In the genomic region with DNA sequence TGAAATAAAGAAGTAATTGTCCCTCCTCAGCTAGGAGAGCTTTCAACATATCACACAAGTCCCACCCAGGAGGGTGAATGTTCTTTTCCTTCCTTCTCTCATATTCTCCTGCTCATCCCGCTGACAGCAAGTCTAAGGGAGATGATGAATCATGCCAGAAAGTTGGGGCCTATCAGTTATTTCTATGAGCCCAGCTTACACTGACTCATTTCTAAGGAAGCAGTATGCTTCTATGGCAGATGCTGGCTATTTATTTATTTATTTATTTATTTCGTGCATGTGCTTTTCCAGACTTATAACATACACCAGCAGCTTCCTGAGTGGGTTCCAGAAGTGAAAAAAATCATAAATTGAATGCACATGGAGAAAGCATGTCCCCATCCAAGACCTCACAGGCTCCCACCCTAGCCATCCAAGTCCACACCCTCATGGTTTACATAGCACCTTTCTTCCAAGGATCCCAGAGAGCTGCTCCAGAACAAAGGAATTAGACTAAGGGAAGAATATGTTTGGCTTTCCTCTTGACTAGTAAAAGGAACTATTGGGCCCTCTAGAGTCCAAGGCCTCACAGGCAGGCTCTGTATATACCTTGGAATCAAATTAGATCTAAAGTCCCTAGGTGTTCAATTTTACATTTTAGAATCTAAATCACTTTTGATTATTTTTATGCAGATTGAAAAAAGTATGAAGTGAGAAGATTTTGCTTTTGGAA, we compare ENCODE assay signal across 9 cellular contexts.
A peak's percentile ranks its signal among the peaks of the same experiment; 100 is the strongest.
DNase-seq lines count a peak whose midpoint lies in the region; ATAC-seq and TF ChIP-seq lines count a peak whose summit lies in the region.
"Had no signal": no experiment of that assay in that cellular context is flagged by ENCODE, and none has a peak within 500 bp of the region (broad histone marks: within the 10 kb centered on the region; RNA-seq: fewer than 3 reads in every experiment).

No MANE protein-coding gene starts in this region.

- ATAC-seq in activated CD8-positive, alpha-beta T cell treated with anti-CD3 and anti-CD28 coated beads for 36 hours: no peak
- no peak for ATAC-seq in activated CD4-positive, CD25-positive, alpha-beta regulatory T cell treated with anti-CD3 and anti-CD28 coated beads, Interleukin-2, amount 50 U/mL, for 24 hours

- H3K36me3 Mint-ChIP-seq in activated CD8-positive, alpha-beta T cell treated with anti-CD3 and anti-CD28 coated beads for 36 hours (ENCODE audit: low read depth): no peaks in the 10 kb centered on the region

- H3K27me3 Mint-ChIP-seq in activated CD8-positive, alpha-beta T cell treated with anti-CD3 and anti-CD28 coated beads for 36 hours: no peaks in the 10 kb centered on the region

- POLR2A ChIA-PET in activated CD8-positive, alpha-beta T cell treated with anti-CD3 and anti-CD28 coated beads for 36 hours (lab: Charles Lee): no interaction called here

- DNase-seq in EH (ENCODE audit: low read depth): peak; percentile 96
- peak; percentile 97 for DNase-seq in LHCN-M2 (ENCODE audit: low read depth)
- DNase-seq in choroid plexus epithelial cell (ENCODE audit: low read depth): peak; percentile 95
- DNase-seq in non-pigmented ciliary epithelial cell (ENCODE audit: low read depth): peak; percentile 87
- no peak for DNase-seq in activated CD8-positive, alpha-beta T cell treated with anti-CD3 and anti-CD28 coated beads for 36 hours
- DNase-seq in activated CD4-positive, alpha-beta T cell treated with anti-CD3 and anti-CD28 coated beads, Interleukin-2, amount 50 U/mL, for 4 hours: no peak
- DNase-seq in occipital lobe (lab: John Stamatoyannopoulos, UW): no peak
- DNase-seq: stimulated activated CD4-positive, alpha-beta T cell treated with anti-CD3 and anti-CD28 coated beads, Interleukin-4, amount 100 ng/mL, for 4 hours had no signal

- H3K4me1 Mint-ChIP-seq in activated CD8-positive, alpha-beta T cell treated with anti-CD3 and anti-CD28 coated beads for 36 hours (ENCODE audit: low read depth): no peaks in the 10 kb centered on the region

- CTCF ChIA-PET in activated CD8-positive, alpha-beta T cell treated with anti-CD3 and anti-CD28 coated beads for 36 hours (lab: Charles Lee): interaction anchor here (1.2 kb wide), 1 partner anchor 15 kb away, joined by 3 read pairs; no protein-coding TSS in a partner anchor

- no peaks in the 10 kb centered on the region for H3K9me3 Mint-ChIP-seq in activated CD8-positive, alpha-beta T cell treated with anti-CD3 and anti-CD28 coated beads for 36 hours

- no peak overlapping the region for H3K4me3 ChIP-seq in choroid plexus epithelial cell (ENCODE audit: low read depth, low read length)

- no peak overlapping the region for H3K4me3 Mint-ChIP-seq in activated CD8-positive, alpha-beta T cell treated with anti-CD3 and anti-CD28 coated beads for 36 hours

- intact Hi-C loops in activated CD8-positive, alpha-beta T cell treated with anti-CD3 and anti-CD28 coated beads for 36 hours (cut with micrococcal nuclease): no loop called here

- TF ChIP-seq CTCF in choroid plexus epithelial cell (conservative IDR thresholded peaks at IDR 0.05; ENCODE audit: low read depth, low read length): peak; percentile 47
- TF ChIP-seq CTCF in activated CD8-positive, alpha-beta T cell treated with anti-CD3 and anti-CD28 coated beads for 36 hours (IDR thresholded peaks at IDR 0.05): no peak

- H3K27ac Mint-ChIP-seq in activated CD8-positive, alpha-beta T cell treated with anti-CD3 and anti-CD28 coated beads for 36 hours: no peak overlapping the region

Comparison
In these comparisons a context has a peak if more than half of its experiments do, and no peak if none do; other contexts are left out.
1. DNase-seq: peak in EH (single experiment), LHCN-M2 (single experiment), choroid plexus epithelial cell (single experiment) and non-pigmented ciliary epithelial cell (single experiment); none in activated CD8-positive, alpha-beta T cell treated with anti-CD3 and anti-CD28 coated beads for 36 hours (single experiment), activated CD4-positive, alpha-beta T cell treated with anti-CD3 and anti-CD28 coated beads, Interleukin-2, amount 50 U/mL, for 4 hours (0 of 2) and occipital lobe (single experiment).